Comparison of ENCODE assay signal across 1 cellular context in the genomic region with DNA sequence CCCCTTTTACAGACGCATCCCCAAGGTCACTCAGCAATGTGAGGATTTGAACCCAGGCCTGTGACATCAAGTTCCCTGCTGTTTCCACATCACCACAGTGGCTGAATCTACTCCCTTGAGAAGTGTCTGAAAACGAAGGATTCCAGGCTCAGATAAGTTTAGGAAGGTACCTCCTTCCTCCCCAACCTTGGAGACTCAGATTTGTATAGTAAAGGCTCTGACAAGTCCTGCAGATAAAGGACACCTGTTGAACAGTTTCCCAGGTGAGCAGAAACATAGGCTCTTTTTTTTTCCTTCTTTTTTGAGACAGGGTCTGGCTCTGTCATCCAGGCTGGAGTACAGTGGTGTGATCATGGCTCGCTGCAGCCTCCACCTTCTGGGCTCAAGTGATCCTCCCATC.
TF ChIP-seq lines count a peak whose summit lies in the region.

No MANE protein-coding gene starts in this region.

TF ChIP-seq in K562, 482 proteins besides CTCF, POLR2A, EP300 and RAD21 (continued from another document):
- TF ChIP-seq ETV6 (IDR thresholded peaks at IDR 0.05; ENCODE audit: borderline replicate concordance in 1 of 2, low read depth in 2 of 2, low read length in 1 of 2) (no peak), ETV6 (CRISPR knock-in tag; IDR thresholded peaks at IDR 0.05; ENCODE audit: borderline replicate concordance) (no peak), NFYB (IDR thresholded peaks at IDR 0.05; ENCODE audit: extremely low read depth, insufficient read length) (no peak), YY1 (IDR thresholded peaks at IDR 0.05; ENCODE audit: borderline replicate concordance in 1 of 3, control insufficient read depth in 1 of 3, extremely low read depth in 1 of 3, insufficient read depth in 3 of 3, insufficient read length in 1 of 3, insufficient replicate concordance in 2 of 3, low read depth in 1 of 3, low read length in 2 of 3) (no peak), ZNF121 (CRISPR knock-in tag; conservative IDR thresholded peaks at IDR 0.05) (no peak), WHSC1 (IDR thresholded peaks at IDR 0.05; ENCODE audit: low read length) (no peak), POLR2G (IDR thresholded peaks at IDR 0.05; ENCODE audit: low read depth, low read length) (no peak), ZNF785 (CRISPR knock-in tag; IDR thresholded peaks at IDR 0.05) (no peak)
